ENCODE assay signal across 14 cellular contexts in the genomic region with DNA sequence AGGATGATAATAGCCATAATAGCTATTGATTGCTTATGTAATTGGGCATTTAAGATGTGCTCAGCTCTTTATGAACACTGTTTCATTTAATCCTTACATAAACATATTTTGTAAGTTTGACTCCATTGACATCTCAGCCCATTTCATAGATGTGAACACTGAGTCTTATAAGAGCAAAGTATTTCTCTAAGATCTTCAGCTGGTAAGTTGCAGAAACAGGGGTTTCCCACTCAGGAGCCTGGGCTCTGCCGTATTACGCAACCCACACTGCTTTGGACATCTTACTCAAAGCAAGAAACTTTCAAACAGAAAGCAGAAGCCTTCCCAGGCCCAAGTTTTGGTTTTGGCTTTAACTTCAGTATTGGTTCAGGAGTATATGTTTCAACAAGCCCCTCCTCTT.
DNase-seq lines count a peak whose midpoint lies in the region; ATAC-seq and TF ChIP-seq lines count a peak whose summit lies in the region.
"Had no signal": no experiment of that assay in that cellular context is flagged by ENCODE, and none has a peak within 500 bp of the region (broad histone marks: within the 10 kb centered on the region; RNA-seq: fewer than 3 reads in every experiment).

No MANE protein-coding gene starts in this region.

- TF ChIP-seq CTCF in MCF 10A (IDR thresholded peaks at IDR 0.05; ENCODE audit: unreplicated experiment) (no peak), breast epithelium (IDR thresholded peaks at IDR 0.05) (no peak)

- no peak overlapping the region for H3K4me3 ChIP-seq in breast epithelium
- H3K4me3 ChIP-seq: ovary, SJSA1, thyroid gland had no signal

- POLR2A ChIA-PET in MCF 10A (lab: Yijun Ruan, JAX): no interaction called here

- intact Hi-C loops in MCF 10A (cut with micrococcal nuclease) (no loop called here), breast epithelium (cut with DNase I; ENCODE audit: low total_unique reads) (no loop called here)

- TF ChIP-seq POLR2A in breast epithelium (IDR thresholded peaks at IDR 0.05): no peak

- peak; percentile 33 for DNase-seq in MCF 10A (ENCODE audit: unreplicated experiment)
- DNase-seq in breast epithelium (ENCODE audit: low spot score in 2 of 2): no peak
- peak; percentile 9 for DNase-seq in M059J (ENCODE audit: low read depth)
- DNase-seq in activated naive CD8-positive, alpha-beta T cell treated with anti-CD3 and anti-CD28 coated beads, Interleukin-2, amount 50 U/mL, for 24 hours: no peak
- no peak for DNase-seq in SW480 (ENCODE audit: low spot score)
- no peak for DNase-seq in NCI-H187 treated with DMSO at 0.1 percent for 48 hours (lab: John Stamatoyannopoulos, UW)
- no peak for DNase-seq in activated effector memory CD4-positive, alpha-beta T cell treated with anti-CD3 and anti-CD28 coated beads, Interleukin-2, amount 50 U/mL, for 16 hours
- DNase-seq: 8988T, NCI-H1930, ovary, thyroid gland had no signal

- H3K27ac Mint-ChIP-seq in MCF 10A (ENCODE audit: low read depth, unreplicated experiment): no peak overlapping the region
- H3K27ac Mint-ChIP-seq in activated naive CD8-positive, alpha-beta T cell treated with anti-CD3 and anti-CD28 coated beads, Interleukin-2, amount 50 U/mL, for 24 hours: no peak overlapping the region

- H3K4me3 Mint-ChIP-seq in MCF 10A (ENCODE audit: unreplicated experiment): no peak overlapping the region
- no peak overlapping the region for H3K4me3 Mint-ChIP-seq in activated naive CD8-positive, alpha-beta T cell treated with anti-CD3 and anti-CD28 coated beads, Interleukin-2, amount 50 U/mL, for 24 hours

- no peaks in the 10 kb centered on the region for H3K4me1 ChIP-seq in breast epithelium
- H3K4me1 ChIP-seq: SJSA1, thyroid gland had no signal

- no TSS peak for BruUV-seq in MCF 10A (replicated peaks; lab: Mats Ljungman, UMichigan)

- peak; percentile 74 for ATAC-seq in HG02763 (IDR thresholded peaks at IDR 0.05; ENCODE audit: unreplicated experiment)
- no peak for ATAC-seq in activated naive CD8-positive, alpha-beta T cell treated with anti-CD3 and anti-CD28 coated beads, Interleukin-2, amount 50 U/mL, for 24 hours
- ATAC-seq: esophagus mucosa had no signal

- CTCF ChIA-PET in MCF 10A (lab: Yijun Ruan, JAX): interaction anchor here (0.6 kb wide), 1 partner anchor 1478 kb away, joined by 5 read pairs; no protein-coding TSS in a partner anchor

- peaks cover 6% of the 10 kb centered on the region for H3K36me3 Mint-ChIP-seq in MCF 10A (ENCODE audit: insufficient read depth, unreplicated experiment)
- H3K36me3 Mint-ChIP-seq in activated naive CD8-positive, alpha-beta T cell treated with anti-CD3 and anti-CD28 coated beads, Interleukin-2, amount 50 U/mL, for 24 hours (ENCODE audit: low read depth): no peaks in the 10 kb centered on the region

- H3K27me3 Mint-ChIP-seq in MCF 10A (ENCODE audit: insufficient read depth, unreplicated experiment): no peaks in the 10 kb centered on the region
- H3K27me3 Mint-ChIP-seq in activated naive CD8-positive, alpha-beta T cell treated with anti-CD3 and anti-CD28 coated beads, Interleukin-2, amount 50 U/mL, for 24 hours: no peaks in the 10 kb centered on the region

- no peaks in the 10 kb centered on the region for H3K9me3 ChIP-seq in breast epithelium
- H3K9me3 ChIP-seq: ovary, SJSA1, thyroid gland had no signal

- H3K27me3 ChIP-seq in breast epithelium: no peaks in the 10 kb centered on the region
- H3K27me3 ChIP-seq: ovary, thyroid gland had no signal

- no peaks in the 10 kb centered on the region for H3K4me1 Mint-ChIP-seq in MCF 10A (ENCODE audit: insufficient read depth, unreplicated experiment)
- no peaks in the 10 kb centered on the region for H3K4me1 Mint-ChIP-seq in activated naive CD8-positive, alpha-beta T cell treated with anti-CD3 and anti-CD28 coated beads, Interleukin-2, amount 50 U/mL, for 24 hours

- H3K36me3 ChIP-seq in breast epithelium: no peaks in the 10 kb centered on the region
- H3K36me3 ChIP-seq: ovary, SJSA1, thyroid gland had no signal

- no peak overlapping the region for H3K27ac ChIP-seq in breast epithelium
- H3K27ac ChIP-seq: ovary, SJSA1, thyroid gland had no signal

- peaks cover 7% of the 10 kb centered on the region for H3K9me3 Mint-ChIP-seq in MCF 10A (ENCODE audit: unreplicated experiment)
- H3K9me3 Mint-ChIP-seq in activated naive CD8-positive, alpha-beta T cell treated with anti-CD3 and anti-CD28 coated beads, Interleukin-2, amount 50 U/mL, for 24 hours: no peaks in the 10 kb centered on the region

Comparison
In these comparisons a context has a peak if more than half of its experiments do, and no peak if none do; other contexts are left out.
1. DNase-seq: peak in MCF 10A (single experiment) and M059J (single experiment); none in breast epithelium (0 of 2), activated naive CD8-positive, alpha-beta T cell treated with anti-CD3 and anti-CD28 coated beads, Interleukin-2, amount 50 U/mL, for 24 hours (single experiment), SW480 (single experiment), NCI-H187 treated with DMSO at 0.1 percent for 48 hours (single experiment) and activated effector memory CD4-positive, alpha-beta T cell treated with anti-CD3 and anti-CD28 coated beads, Interleukin-2, amount 50 U/mL, for 16 hours (single experiment).